In genomic region chr2:183010112-183010511, GRCh38 we compare ENCODE assay signal across 1 cellular context.
TF ChIP-seq lines count a peak whose summit lies in the region.

No MANE protein-coding gene starts in this region.

TF ChIP-seq in HEK293, 187 proteins besides CTCF, POLR2A, EP300 and RAD21 (continued from another document and continues in another):
- TF ChIP-seq ZSCAN30 (tag by site-specific recombination; IDR thresholded peaks at IDR 0.05) (0 out of 2 replicates have a peak, but pooled peaks have one; percentile 18), ZBTB20 (tag by site-specific recombination; IDR thresholded peaks at IDR 0.05) (no peak), ZNF280C (tag by site-specific recombination; IDR thresholded peaks at IDR 0.05) (no peak), HOXA7 (CRISPR knock-in tag; IDR thresholded peaks at IDR 0.05; ENCODE audit: borderline replicate concordance) (no peak), SCRT1 (tag by site-specific recombination; IDR thresholded peaks at IDR 0.05; ENCODE audit: borderline replicate concordance) (peak; percentile 79), ZNF366 (tag by site-specific recombination; conservative IDR thresholded peaks at IDR 0.05) (peak; percentile 31; the same call in 1 of the 2 replicates), ZNF629 (tag by site-specific recombination; IDR thresholded peaks at IDR 0.05) (peak; percentile 29; the same call in 1 of the 2 replicates), ZNF596 (tag by site-specific recombination; IDR thresholded peaks at IDR 0.05) (no peak), ZNF692 (tag by site-specific recombination; IDR thresholded peaks at IDR 0.05) (peak; percentile 90), OSR2 (tag by site-specific recombination; IDR thresholded peaks at IDR 0.05) (0 out of 2 replicates have a peak, but pooled peaks have one; percentile 33), ZNF670 (tag by site-specific recombination; IDR thresholded peaks at IDR 0.05; ENCODE audit: low read depth) (no peak), ZFP69B (tag by site-specific recombination; IDR thresholded peaks at IDR 0.05) (peak; percentile 81; the same call in 1 of the 2 replicates), MZF1 (tag by site-specific recombination; IDR thresholded peaks at IDR 0.05; ENCODE audit: borderline replicate concordance) (peak; percentile 64; the same call in 1 of the 2 replicates), ZNF580 (tag by site-specific recombination; IDR thresholded peaks at IDR 0.05) (0 out of 2 replicates have a peak, but pooled peaks have one; percentile 39), ZNF843 (tag by site-specific recombination; IDR thresholded peaks at IDR 0.05) (0 out of 2 replicates have a peak, but pooled peaks have one; percentile 45), ZXDB (tag by site-specific recombination; IDR thresholded peaks at IDR 0.05) (peak; percentile 47; the same call in 1 of the 2 replicates), ZNF488 (tag by site-specific recombination; IDR thresholded peaks at IDR 0.05) (no peak), ZNF335 (tag by site-specific recombination; conservative IDR thresholded peaks at IDR 0.05) (no peak), ZNF776 (tag by site-specific recombination; IDR thresholded peaks at IDR 0.05; ENCODE audit: borderline replicate concordance) (no peak), ZEB2 (tag by site-specific recombination; IDR thresholded peaks at IDR 0.05) (0 out of 2 replicates have a peak, but pooled peaks have one; percentile 47), ZNF623 (tag by site-specific recombination; IDR thresholded peaks at IDR 0.05) (no peak), KLF9 (tag by site-specific recombination; IDR thresholded peaks at IDR 0.05; ENCODE audit: low read depth) (no peak), ZNF571 (tag by site-specific recombination; IDR thresholded peaks at IDR 0.05) (no peak), ZNF175 (tag by site-specific recombination; IDR thresholded peaks at IDR 0.05) (no peak), ZNF184 (tag by site-specific recombination; IDR thresholded peaks at IDR 0.05) (no peak), ZNF561 (tag by site-specific recombination; IDR thresholded peaks at IDR 0.05; ENCODE audit: borderline replicate concordance) (peak; percentile 64; the same call in 1 of the 2 replicates), PRDM4 (tag by site-specific recombination; IDR thresholded peaks at IDR 0.05) (0 out of 2 replicates have a peak, but pooled peaks have one; percentile 52), GFI1B (tag by site-specific recombination; IDR thresholded peaks at IDR 0.05) (no peak), ZNF654 (tag by site-specific recombination; IDR thresholded peaks at IDR 0.05; ENCODE audit: low read depth) (no peak), ZNF121 (tag by site-specific recombination; IDR thresholded peaks at IDR 0.05) (no peak), ZSCAN16 (tag by site-specific recombination; IDR thresholded peaks at IDR 0.05) (no peak), ZNF112 (tag by site-specific recombination; IDR thresholded peaks at IDR 0.05) (no peak), ZNF791 (tag by site-specific recombination; IDR thresholded peaks at IDR 0.05) (no peak), SCRT2 (tag by site-specific recombination; IDR thresholded peaks at IDR 0.05) (peak; percentile 76), ZNF792 (tag by site-specific recombination; IDR thresholded peaks at IDR 0.05) (no peak), SP7 (tag by site-specific recombination; IDR thresholded peaks at IDR 0.05) (0 out of 2 replicates have a peak, but pooled peaks have one; percentile 32), ZNF302 (tag by site-specific recombination; IDR thresholded peaks at IDR 0.05; ENCODE audit: low read depth) (no peak), ZNF777 (tag by site-specific recombination; IDR thresholded peaks at IDR 0.05; ENCODE audit: borderline replicate concordance) (no peak), ZNF555 (tag by site-specific recombination; conservative IDR thresholded peaks at IDR 0.05) (no peak), ZBTB8A (tag by site-specific recombination; IDR thresholded peaks at IDR 0.05) (0 out of 2 replicates have a peak, but pooled peaks have one; percentile 29), WT1 (tag by site-specific recombination; IDR thresholded peaks at IDR 0.05) (no peak), PRDM10 (tag by site-specific recombination; IDR thresholded peaks at IDR 0.05) (peak; percentile 42; the same call in 1 of the 2 replicates)
- TF ChIP-seq, protein P1, sequence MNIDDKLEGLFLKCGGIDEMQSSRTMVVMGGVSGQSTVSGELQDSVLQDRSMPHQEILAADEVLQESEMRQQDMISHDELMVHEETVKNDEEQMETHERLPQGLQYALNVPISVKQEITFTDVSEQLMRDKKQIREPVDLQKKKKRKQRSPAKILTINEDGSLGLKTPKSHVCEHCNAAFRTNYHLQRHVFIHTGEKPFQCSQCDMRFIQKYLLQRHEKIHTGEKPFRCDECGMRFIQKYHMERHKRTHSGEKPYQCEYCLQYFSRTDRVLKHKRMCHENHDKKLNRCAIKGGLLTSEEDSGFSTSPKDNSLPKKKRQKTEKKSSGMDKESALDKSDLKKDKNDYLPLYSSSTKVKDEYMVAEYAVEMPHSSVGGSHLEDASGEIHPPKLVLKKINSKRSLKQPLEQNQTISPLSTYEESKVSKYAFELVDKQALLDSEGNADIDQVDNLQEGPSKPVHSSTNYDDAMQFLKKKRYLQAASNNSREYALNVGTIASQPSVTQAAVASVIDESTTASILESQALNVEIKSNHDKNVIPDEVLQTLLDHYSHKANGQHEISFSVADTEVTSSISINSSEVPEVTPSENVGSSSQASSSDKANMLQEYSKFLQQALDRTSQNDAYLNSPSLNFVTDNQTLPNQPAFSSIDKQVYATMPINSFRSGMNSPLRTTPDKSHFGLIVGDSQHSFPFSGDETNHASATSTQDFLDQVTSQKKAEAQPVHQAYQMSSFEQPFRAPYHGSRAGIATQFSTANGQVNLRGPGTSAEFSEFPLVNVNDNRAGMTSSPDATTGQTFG (tag by site-specific recombination; IDR thresholded peaks at IDR 0.05; ENCODE audit: borderline replicate concordance): no peak
- TF ChIP-seq, protein P2, sequence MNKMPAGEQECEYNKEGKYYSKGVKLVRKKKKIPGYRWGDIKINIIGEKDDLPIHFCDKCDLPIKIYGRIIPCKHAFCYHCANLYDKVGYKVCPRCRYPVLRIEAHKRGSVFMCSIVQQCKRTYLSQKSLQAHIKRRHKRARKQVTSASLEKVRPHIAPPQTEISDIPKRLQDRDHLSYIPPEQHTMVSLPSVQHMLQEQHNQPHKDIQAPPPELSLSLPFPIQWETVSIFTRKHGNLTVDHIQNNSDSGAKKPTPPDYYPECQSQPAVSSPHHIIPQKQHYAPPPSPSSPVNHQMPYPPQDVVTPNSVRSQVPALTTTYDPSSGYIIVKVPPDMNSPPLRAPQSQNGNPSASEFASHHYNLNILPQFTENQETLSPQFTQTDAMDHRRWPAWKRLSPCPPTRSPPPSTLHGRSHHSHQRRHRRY (tag by site-specific recombination; IDR thresholded peaks at IDR 0.05): no peak
- TF ChIP-seq, protein P3, sequence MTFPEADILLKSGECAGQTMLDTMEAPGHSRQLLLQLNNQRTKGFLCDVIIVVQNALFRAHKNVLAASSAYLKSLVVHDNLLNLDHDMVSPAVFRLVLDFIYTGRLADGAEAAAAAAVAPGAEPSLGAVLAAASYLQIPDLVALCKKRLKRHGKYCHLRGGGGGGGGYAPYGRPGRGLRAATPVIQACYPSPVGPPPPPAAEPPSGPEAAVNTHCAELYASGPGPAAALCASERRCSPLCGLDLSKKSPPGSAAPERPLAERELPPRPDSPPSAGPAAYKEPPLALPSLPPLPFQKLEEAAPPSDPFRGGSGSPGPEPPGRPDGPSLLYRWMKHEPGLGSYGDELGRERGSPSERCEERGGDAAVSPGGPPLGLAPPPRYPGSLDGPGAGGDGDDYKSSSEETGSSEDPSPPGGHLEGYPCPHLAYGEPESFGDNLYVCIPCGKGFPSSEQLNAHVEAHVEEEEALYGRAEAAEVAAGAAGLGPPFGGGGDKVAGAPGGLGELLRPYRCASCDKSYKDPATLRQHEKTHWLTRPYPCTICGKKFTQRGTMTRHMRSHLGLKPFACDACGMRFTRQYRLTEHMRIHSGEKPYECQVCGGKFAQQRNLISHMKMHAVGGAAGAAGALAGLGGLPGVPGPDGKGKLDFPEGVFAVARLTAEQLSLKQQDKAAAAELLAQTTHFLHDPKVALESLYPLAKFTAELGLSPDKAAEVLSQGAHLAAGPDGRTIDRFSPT (tag by site-specific recombination; IDR thresholded peaks at IDR 0.05): no peak
